8 cellular contexts compared by ENCODE assay signal in genomic region chr19:46913852-46914430, GRCh38. TPM values are rescaled to one million over a fixed set of nuclear protein-coding genes. Genes with fewer than 3 reads are reported as not detected.
DNase-seq lines count a peak whose midpoint lies in the region; ATAC-seq and TF ChIP-seq lines count a peak whose summit lies in the region.

No MANE protein-coding gene starts in this region.

- H3K4me1 ChIP-seq in osteoblast (ENCODE audit: insufficient read depth, low read length) (peaks cover 47% of the 10 kb centered on the region), mesendoderm (ENCODE audit: control insufficient read depth, low read depth, low read length) (peaks cover 5% of the 10 kb centered on the region)

- TF ChIP-seq CTCF in Calu3 (IDR thresholded peaks at IDR 0.05; ENCODE audit: unreplicated experiment): no peak
- TF ChIP-seq CTCF in osteoblast (IDR thresholded peaks at IDR 0.05; ENCODE audit: extremely low read depth, low read depth, low read length): no peak
- no peak for TF ChIP-seq CTCF in lower leg skin (IDR thresholded peaks at IDR 0.05)

- no peak overlapping the region for H3K18ac ChIP-seq in mesendoderm (ENCODE audit: low read length)

- CTCF ChIA-PET in Calu3 (lab: Charles Lee): interaction anchor here (1.1 to 2.6 kb wide), 5 partner anchors 11 to 62 kb away, joined by 3 to 16 read pairs (median 4); no protein-coding TSS in a partner anchor

- peak overlapping the region; percentile 75 for H3K27ac ChIP-seq in osteoblast (ENCODE audit: low read depth, low read length)
- H3K27ac ChIP-seq in mesendoderm (ENCODE audit: low read depth, low read length): no peak overlapping the region

- H3K4me3 Mint-ChIP-seq in Calu3 (ENCODE audit: low read depth, unreplicated experiment): peak overlapping the region; percentile 42

- no peak overlapping the region for H2BK15ac ChIP-seq in mesendoderm (replicated peaks; ENCODE audit: low read depth)

- no peak overlapping the region for H4K5ac ChIP-seq in mesendoderm (ENCODE audit: low read length)

- H3K4me3 ChIP-seq in osteoblast (ENCODE audit: insufficient read depth, low read length) (peak overlapping the region; percentile 32), mesendoderm (ENCODE audit: low read length) (no peak overlapping the region), lower leg skin (ENCODE audit: low read depth, poor library complexity, severe bottlenecking) (no peak overlapping the region)

- no peak for DNase-seq in Calu3
- DNase-seq in MV-4-11 (lab: John Stamatoyannopoulos, UW): peak; percentile 58
- peak; percentile 48 for DNase-seq in dermis blood vessel endothelial cell
- peak; percentile 82 for DNase-seq in osteoblast (ENCODE audit: insufficient read length, low spot score, missing footprints)
- DNase-seq in mesendoderm: no peak
- no peak for DNase-seq in lower leg skin (ENCODE audit: low spot score in 2 of 2)

- H3K56ac ChIP-seq in mesendoderm (ENCODE audit: low read length): no peak overlapping the region

- no peaks in the 10 kb centered on the region for H3K27me3 ChIP-seq in osteoblast (ENCODE audit: insufficient read depth, low read length)
- no peaks in the 10 kb centered on the region for H3K27me3 ChIP-seq in mesendoderm (ENCODE audit: insufficient read depth, low read length, poor library complexity)

- no peak overlapping the region for H2AFZ ChIP-seq in osteoblast (ENCODE audit: low read length)

- no peak overlapping the region for H2BK5ac ChIP-seq in mesendoderm (ENCODE audit: low read length)

- H3K36me3 ChIP-seq in osteoblast (ENCODE audit: insufficient read depth, low read length) (peaks cover 8% of the 10 kb centered on the region), mesendoderm (ENCODE audit: control insufficient read depth, insufficient read depth, low read length) (peaks cover 1% of the 10 kb centered on the region)

- no peaks in the 10 kb centered on the region for H3K9me3 Mint-ChIP-seq in Calu3 (ENCODE audit: low read depth, unreplicated experiment)

- H3K4me2 ChIP-seq in osteoblast (ENCODE audit: insufficient read depth, low read length): peak overlapping the region; percentile 63
- no peak overlapping the region for H3K4me2 ChIP-seq in mesendoderm (ENCODE audit: low read length)

- H4K8ac ChIP-seq in mesendoderm (ENCODE audit: low read depth, low read length): no peak overlapping the region

- peaks cover 33% of the 10 kb centered on the region for H3K4me1 Mint-ChIP-seq in Calu3 (ENCODE audit: low read depth, unreplicated experiment)

- intact Hi-C loops in Calu3 (cut with micrococcal nuclease; ENCODE audit: unreplicated experiment) (no loop called here), lower leg skin (cut with DNase I; ENCODE audit: low total_unique reads) (no loop called here)

- no CpG with 5 or more reads among the region's 4 CpGs for WGBS in mesendoderm (ENCODE audit: extremely low coverage, insufficient coverage, low lambda C conversion rate)
- 41 to 46% methylated on average over 4 of the region's 4 CpGs for WGBS in lower leg skin, 2 donors

- H3K23ac ChIP-seq in mesendoderm (ENCODE audit: low read length): no peak overlapping the region

- H3K79me2 ChIP-seq in osteoblast (ENCODE audit: insufficient read depth, low read length) (peaks cover 98% of the 10 kb centered on the region), mesendoderm (ENCODE audit: control insufficient read depth, insufficient read depth, low read length) (peaks cover 31% of the 10 kb centered on the region)

- peaks cover 34% of the 10 kb centered on the region for H4K20me1 ChIP-seq in osteoblast (ENCODE audit: insufficient read depth, low read length)

- H3K79me1 ChIP-seq in mesendoderm (ENCODE audit: low read length): peaks cover 20% of the 10 kb centered on the region

- no peak overlapping the region for H3K9ac ChIP-seq in mesendoderm (ENCODE audit: low read length)

- ATAC-seq in HG02759 (IDR thresholded peaks at IDR 0.05; ENCODE audit: unreplicated experiment): no peak
- no peak for ATAC-seq in GM18498 (IDR thresholded peaks at IDR 0.05; ENCODE audit: unreplicated experiment)

- no peaks in the 10 kb centered on the region for H3K27me3 Mint-ChIP-seq in Calu3 (ENCODE audit: unreplicated experiment)

- no peak overlapping the region for H3K4ac ChIP-seq in mesendoderm (ENCODE audit: low read depth, low read length)

- no TSS peak for BruUV-seq in Calu3 (replicated peaks; lab: Mats Ljungman, UMichigan)

- H3K9me3 ChIP-seq in osteoblast (ENCODE audit: low read depth, low read length): no peaks in the 10 kb centered on the region

- H3K27ac Mint-ChIP-seq in Calu3 (ENCODE audit: unreplicated experiment): peak overlapping the region; percentile 62

- no peak overlapping the region for H2AK5ac ChIP-seq in mesendoderm (ENCODE audit: low read length)

- H3K36me3 Mint-ChIP-seq in Calu3 (ENCODE audit: insufficient read depth, unreplicated experiment): no peaks in the 10 kb centered on the region

- no peak overlapping the region for H2BK120ac ChIP-seq in mesendoderm (ENCODE audit: low read depth, low read length)

- TF ChIP-seq POLR2A in lower leg skin (IDR thresholded peaks at IDR 0.05): no peak

RNA-seq across cellular contexts. Expression of gene ARHGAP35, which starts 53.1 kb away (rescaled TPM):
- total RNA-seq in Calu3 (2022) (84.8 and 87.8 TPM in 2 replicates), dermis blood vessel endothelial cell (25.9 and 44.5 TPM in 2 replicates), osteoblast (76.0 and 82.2 TPM in 2 replicates), lower leg skin (10 to 100 TPM; 19.4 to 43.6 (median 40.1) TPM)
- 35.2 TPM for polyA plus RNA-seq in mesendoderm (2013, experiment 1 of 2)
- 35.5 TPM for polyA plus RNA-seq in mesendoderm (2013, experiment 2 of 2)

Comparison
In these comparisons a context has a peak if more than half of its experiments do, and no peak if none do; other contexts are left out.
1. DNase-seq: peak in MV-4-11 (single experiment), dermis blood vessel endothelial cell (single experiment) and osteoblast (single experiment); none in Calu3 (single experiment), mesendoderm (single experiment) and lower leg skin (0 of 2).